Comparison of ENCODE assay signal across 20 cellular contexts in genomic region chr13:61466280-61466679, GRCh38. TPM values are rescaled to one million over a fixed set of nuclear protein-coding genes. Genes with fewer than 3 reads are reported as not detected.
DNase-seq lines count a peak whose midpoint lies in the region; ATAC-seq and TF ChIP-seq lines count a peak whose summit lies in the region.
"Had no signal": no experiment of that assay in that cellular context is flagged by ENCODE, and none has a peak within 500 bp of the region (broad histone marks: within the 10 kb centered on the region; RNA-seq: fewer than 3 reads in every experiment).

No MANE protein-coding gene starts in this region.

- WGBS in mesendoderm (ENCODE audit: extremely low coverage, insufficient coverage, low lambda C conversion rate) = no CpG with 5 or more reads among the region's 3 CpGs

- intact Hi-C loops in left colon (cut with DNase I, micrococcal nuclease) = no loop called here

- TF ChIP-seq CTCF in coronary artery (IDR thresholded peaks at IDR 0.05) = peak; percentile 15

- no peak overlapping the region for H3K4me2 ChIP-seq in mesendoderm (ENCODE audit: low read length)

- no peak overlapping the region for H4K8ac ChIP-seq in mesendoderm (ENCODE audit: low read depth, low read length)

- no peak overlapping the region for H2BK120ac ChIP-seq in mesendoderm (ENCODE audit: low read depth, low read length)

- H3K4me3 ChIP-seq in coronary artery (no peak overlapping the region), mesendoderm (ENCODE audit: low read length) (no peak overlapping the region)
- H3K4me3 ChIP-seq: breast epithelium, K562, SK-N-MC, upper lobe of left lung had no signal

- no peaks in the 10 kb centered on the region for H3K79me1 ChIP-seq in mesendoderm (ENCODE audit: low read length)

- no peak overlapping the region for H3K4ac ChIP-seq in mesendoderm (ENCODE audit: low read depth, low read length)

- H3K27ac ChIP-seq in coronary artery = no peak overlapping the region
- no peak overlapping the region for H3K27ac ChIP-seq in mesendoderm (ENCODE audit: low read depth, low read length)
- H3K27ac ChIP-seq: breast epithelium, SK-N-MC, upper lobe of left lung had no signal

- H2BK5ac ChIP-seq in mesendoderm (ENCODE audit: low read length) = no peak overlapping the region

- no peaks in the 10 kb centered on the region for H3K79me2 ChIP-seq in mesendoderm (ENCODE audit: control insufficient read depth, insufficient read depth, low read length)

- no peak overlapping the region for H2AK5ac ChIP-seq in mesendoderm (ENCODE audit: low read length)

- no peak overlapping the region for H3K23ac ChIP-seq in mesendoderm (ENCODE audit: low read length)

- no peak overlapping the region for H3K18ac ChIP-seq in mesendoderm (ENCODE audit: low read length)

- H3K56ac ChIP-seq in mesendoderm (ENCODE audit: low read length) = no peak overlapping the region

- no peaks in the 10 kb centered on the region for H3K36me3 ChIP-seq in mesendoderm (ENCODE audit: control insufficient read depth, insufficient read depth, low read length)
- H3K36me3 ChIP-seq: breast epithelium, upper lobe of left lung had no signal

- H2BK15ac ChIP-seq in mesendoderm (replicated peaks; ENCODE audit: low read depth) = no peak overlapping the region

- no peak overlapping the region for H4K5ac ChIP-seq in mesendoderm (ENCODE audit: low read length)

- H3K27me3 ChIP-seq in mesendoderm (ENCODE audit: insufficient read depth, low read length, poor library complexity) = no peaks in the 10 kb centered on the region
- H3K27me3 ChIP-seq: breast epithelium, upper lobe of left lung had no signal

- peak; percentile 4 for DNase-seq in ELF-1 (ENCODE audit: low read depth, low spot score)
- peak; percentile 58 for DNase-seq in NAMALWA (ENCODE audit: low spot score)
- no peak for DNase-seq in coronary artery (ENCODE audit: low spot score)
- DNase-seq in mesendoderm = peak; percentile 46
- no peak for DNase-seq in left colon
- DNase-seq: activated B cell treated with CpG ODN at 0.5 μM for 24 hours; activated naive CD4-positive, alpha-beta T cell treated with anti-CD3 and anti-CD28 coated beads for 36 hours; effector memory CD4-positive, alpha-beta T cell; GF-D8; GOT3; NCI-H2029 treated with DMSO at 0.1 percent for 48 hours; stimulated activated naive B cell treated with anti-CD40 and anti-IgM and Interleukin-4, amounts not matched to agents 10 μg/mL and 1 μg/mL and 100 μg/mL, for 72 hours; upper lobe of left lung had no signal

- H3K9ac ChIP-seq in mesendoderm (ENCODE audit: low read length) = no peak overlapping the region

- no peaks in the 10 kb centered on the region for H3K4me1 ChIP-seq in mesendoderm (ENCODE audit: control insufficient read depth, low read depth, low read length)
- H3K4me1 ChIP-seq: breast epithelium, upper lobe of left lung had no signal

- ATAC-seq in GM19452 (IDR thresholded peaks at IDR 0.05; ENCODE audit: unreplicated experiment) = no peak
- ATAC-seq in HG02852 (IDR thresholded peaks at IDR 0.05; ENCODE audit: unreplicated experiment) = no peak
- no peak for ATAC-seq in left colon
- ATAC-seq: K562; sciatic nerve; stimulated activated naive B cell treated with anti-CD40 and anti-IgM and Interleukin-4, amounts not matched to agents 10 μg/mL and 1 μg/mL and 100 μg/mL, for 72 hours had no signal

RNA-seq across cellular contexts. Expression of gene PCDH20, which starts 50.6 kb away (rescaled TPM):
- polyA plus RNA-seq in mesendoderm (2013, experiment 1 of 2) = 5.1 TPM
- polyA plus RNA-seq in mesendoderm (2013, experiment 2 of 2) = 5.2 TPM
- 10 to 100 TPM in 1 of 2 donors, 1 to 10 TPM in 1; 4.7 to 13.2 TPM for total RNA-seq in left colon
- total RNA-seq: activated B cell treated with CpG ODN at 0.5 μM for 24 hours; activated naive CD4-positive, alpha-beta T cell treated with anti-CD3 and anti-CD28 coated beads for 36 hours; K562 had no signal
- polyA plus RNA-seq: CD14-positive monocyte, K562 had no signal

Comparison
In these comparisons a context has a peak if more than half of its experiments do, and no peak if none do; other contexts are left out.
1. DNase-seq: peak in ELF-1 (single experiment), NAMALWA (single experiment) and mesendoderm (single experiment); none in coronary artery (single experiment) and left colon (0 of 2).